Comparison of ENCODE assay signal across 8 cellular contexts in the genomic region with DNA sequence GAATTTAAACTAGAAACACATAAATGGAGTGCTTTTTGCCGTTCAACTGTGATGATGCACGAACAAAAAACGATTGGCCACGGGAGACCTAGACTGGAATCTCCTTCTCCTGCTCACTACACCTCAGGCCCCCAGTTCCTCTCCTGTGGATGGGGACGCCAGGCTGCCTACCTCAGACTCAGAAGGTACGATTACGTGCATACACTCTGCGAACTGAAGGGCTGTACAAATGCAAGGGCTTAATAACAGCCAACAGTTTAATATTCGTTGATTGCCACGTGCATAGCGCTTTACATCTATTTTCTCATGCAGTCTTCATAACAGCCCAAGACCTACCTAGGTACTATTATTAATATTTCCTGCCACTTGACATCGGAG. TPM values are rescaled to one million over a fixed set of nuclear protein-coding genes. Genes with fewer than 3 reads are reported as not detected.
DNase-seq lines count a peak whose midpoint lies in the region; ATAC-seq and TF ChIP-seq lines count a peak whose summit lies in the region.

No MANE protein-coding gene starts in this region.

- H3K27me3 Mint-ChIP-seq in T-helper 17 cell (no peaks in the 10 kb centered on the region), glutamatergic neuron (ENCODE audit: unreplicated experiment) (no peaks in the 10 kb centered on the region)

- H3K27ac Mint-ChIP-seq in T-helper 17 cell (peak overlapping the region; percentile 79), glutamatergic neuron (ENCODE audit: unreplicated experiment) (peak overlapping the region; percentile 12)

- H3K4me3 Mint-ChIP-seq in T-helper 17 cell (peak overlapping the region; percentile 89), glutamatergic neuron (ENCODE audit: unreplicated experiment) (peak overlapping the region; percentile 95)

- H3K27ac ChIP-seq in skin epidermis = peak overlapping the region in 20 of 21 experiments; percentile 32 to 85 (median 76)

- H3K9me3 ChIP-seq in T-helper 17 cell (ENCODE audit: control insufficient read depth, low read length, poor library complexity, severe bottlenecking) = no peaks in the 10 kb centered on the region

- TF ChIP-seq CTCF in HFF-Myc (IDR thresholded peaks at IDR 0.05; ENCODE audit: low read depth, low read length, missing control alignments) (no peak), glutamatergic neuron (IDR thresholded peaks at IDR 0.05; ENCODE audit: partially characterized antibody, unreplicated experiment) (no peak)

- H3K36me3 Mint-ChIP-seq in T-helper 17 cell (ENCODE audit: low read depth) = no peaks in the 10 kb centered on the region
- H3K36me3 Mint-ChIP-seq in glutamatergic neuron (ENCODE audit: unreplicated experiment) = no peaks in the 10 kb centered on the region

- DNase-seq in HFF-Myc (ENCODE audit: extremely low read depth, low read depth) = no peak
- no peak for DNase-seq in T-helper 17 cell
- DNase-seq in glutamatergic neuron = no peak
- DNase-seq in foreskin melanocyte = no peak
- DNase-seq in central memory CD4-positive, alpha-beta T cell = no peak
- no peak for DNase-seq in stimulated activated CD4-positive, alpha-beta T cell treated with anti-CD3 and anti-CD28 coated beads, Interleukin-4, amount 100 ng/mL, for 24 hours

- peak overlapping the region; percentile 66 for H3K4me3 ChIP-seq in HFF-Myc (replicated peaks; ENCODE audit: low read depth, low read length)
- H3K4me3 ChIP-seq in skin epidermis = peak overlapping the region; percentile 50 to 92 (median 77)

- ATAC-seq in T-helper 17 cell (no peak), GM18867 (IDR thresholded peaks at IDR 0.05; ENCODE audit: unreplicated experiment) (no peak)

- H3K4me1 Mint-ChIP-seq in T-helper 17 cell = peaks cover 16% of the 10 kb centered on the region
- peaks cover 4% of the 10 kb centered on the region for H3K4me1 Mint-ChIP-seq in glutamatergic neuron (ENCODE audit: low read depth, unreplicated experiment)

- no peaks in the 10 kb centered on the region for H3K9me3 Mint-ChIP-seq in glutamatergic neuron (ENCODE audit: unreplicated experiment)

RNA-seq across cellular contexts. Expression of gene ARMC2, which starts 0.5 kb away (rescaled TPM):
- 1 to 10 TPM; 6.9 to 8.7 TPM for total RNA-seq in T-helper 17 cell
- 6.9 TPM for total RNA-seq in glutamatergic neuron (ENCODE audit: unreplicated experiment)
